8 cellular contexts compared by ENCODE assay signal in the genomic region with DNA sequence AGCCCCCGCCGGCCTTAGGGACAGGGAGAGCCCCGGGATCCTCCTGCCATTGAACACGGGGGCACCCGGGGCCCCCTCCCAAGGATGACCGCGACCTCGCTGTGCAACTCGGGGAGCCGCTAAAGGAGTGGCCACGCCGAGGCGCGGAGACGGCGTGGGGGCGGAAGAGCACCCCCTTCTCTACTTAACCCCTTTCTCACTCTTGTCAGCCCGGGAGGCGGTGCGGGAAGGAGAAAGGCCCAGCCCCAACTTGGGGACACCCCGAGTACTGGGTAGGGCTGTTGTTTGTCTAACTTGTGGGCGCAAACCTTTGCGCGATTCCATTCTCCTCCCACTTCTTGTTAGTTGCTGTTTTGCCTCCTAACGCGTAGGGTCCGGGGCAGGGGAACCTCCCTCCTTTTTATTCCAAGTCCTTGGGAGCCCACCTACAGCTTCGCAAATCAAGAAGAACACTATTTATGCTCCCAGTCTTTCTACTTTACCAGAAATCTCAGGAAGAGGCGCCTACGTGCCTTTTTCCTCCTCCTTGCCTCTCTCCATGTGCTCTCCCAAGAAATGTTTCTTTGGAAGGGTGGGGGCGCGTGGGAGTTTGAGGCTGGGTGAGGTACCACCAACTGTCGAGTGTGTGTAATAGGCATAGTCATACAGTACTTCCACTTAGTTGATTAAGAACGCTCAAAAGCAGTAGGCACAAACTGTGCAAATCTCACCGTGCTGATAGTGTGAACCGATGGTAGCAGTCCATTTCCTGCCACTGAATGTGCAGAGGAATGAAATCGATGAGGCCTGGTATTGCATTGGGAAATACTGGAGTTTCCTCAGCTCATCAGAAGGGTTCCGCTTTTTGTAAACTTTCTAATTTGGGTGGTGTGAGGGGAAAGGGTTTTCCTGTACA. TPM values are rescaled to one million over a fixed set of nuclear protein-coding genes. Genes with fewer than 3 reads are reported as not detected.
DNase-seq lines count a peak whose midpoint lies in the region; ATAC-seq and TF ChIP-seq lines count a peak whose summit lies in the region.

No MANE protein-coding gene starts in this region.

- H3K36me3 Mint-ChIP-seq in T-helper 2 cell treated with Interferon-gamma antibody and Interleukin-4, amounts not matched to agents 5 μg/mL and 100 μg/mL, for 36 hours (ENCODE audit: low read depth) = peaks cover 2% of the 10 kb centered on the region

- TF ChIP-seq CTCF in cardiac fibroblast (IDR thresholded peaks at IDR 0.05; ENCODE audit: low read depth, low read length) = no peak

- H3K4me3 ChIP-seq in cardiac fibroblast (replicated peaks in 1 of 2; ENCODE audit: low read depth in 2 of 2, low read length in 2 of 2) = peak overlapping the region; percentile 73 to 75

- H3K27ac Mint-ChIP-seq in T-helper 2 cell treated with Interferon-gamma antibody and Interleukin-4, amounts not matched to agents 5 μg/mL and 100 μg/mL, for 36 hours = peak overlapping the region; percentile 97

- H3K4me3 Mint-ChIP-seq in T-helper 2 cell treated with Interferon-gamma antibody and Interleukin-4, amounts not matched to agents 5 μg/mL and 100 μg/mL, for 36 hours = peak overlapping the region; percentile 96

- DNase-seq in AG20443 (ENCODE audit: low spot score) = peak; percentile 14
- peak; percentile 58 for DNase-seq in T-helper 2 cell treated with Interferon-gamma antibody and Interleukin-4, amounts not matched to agents 5 μg/mL and 100 μg/mL, for 36 hours (ENCODE audit: low spot score)
- peak; percentile 55 to 64 for DNase-seq in cardiac fibroblast (ENCODE audit: low read depth in 2 of 2)
- DNase-seq in left colon = peak; percentile 40 to 55
- peak; percentile 15 for DNase-seq in stimulated activated CD4-positive, alpha-beta T cell treated with anti-CD3 and anti-CD28 coated beads, Interleukin-2, amount 100 ng/mL, for 4 hours (ENCODE audit: low read depth)
- no peak for DNase-seq in HPDE6-E6E7 (ENCODE audit: extremely low spot score)

- peaks cover 19% of the 10 kb centered on the region for H3K4me1 Mint-ChIP-seq in T-helper 2 cell treated with Interferon-gamma antibody and Interleukin-4, amounts not matched to agents 5 μg/mL and 100 μg/mL, for 36 hours (ENCODE audit: low read depth)

- intact Hi-C loops in left colon (cut with DNase I, micrococcal nuclease) = no loop called here

- ATAC-seq in GM19351 (IDR thresholded peaks at IDR 0.05; ENCODE audit: unreplicated experiment) (peak; percentile 29), HG03460 (IDR thresholded peaks at IDR 0.05; ENCODE audit: unreplicated experiment) (peak; percentile 33), left colon (peak; percentile 51)

- no peaks in the 10 kb centered on the region for H3K27me3 Mint-ChIP-seq in T-helper 2 cell treated with Interferon-gamma antibody and Interleukin-4, amounts not matched to agents 5 μg/mL and 100 μg/mL, for 36 hours (ENCODE audit: low read depth)

- H3K9me3 Mint-ChIP-seq in T-helper 2 cell treated with Interferon-gamma antibody and Interleukin-4, amounts not matched to agents 5 μg/mL and 100 μg/mL, for 36 hours = no peaks in the 10 kb centered on the region

RNA-seq across cellular contexts. Expression of a gene that starts 0.8 kb away (rescaled TPM):
- total RNA-seq in left colon = 10 to 100 TPM; 29.6 to 31.5 TPM
